Comparison of ENCODE assay signal across 12 cellular contexts in the genomic region with DNA sequence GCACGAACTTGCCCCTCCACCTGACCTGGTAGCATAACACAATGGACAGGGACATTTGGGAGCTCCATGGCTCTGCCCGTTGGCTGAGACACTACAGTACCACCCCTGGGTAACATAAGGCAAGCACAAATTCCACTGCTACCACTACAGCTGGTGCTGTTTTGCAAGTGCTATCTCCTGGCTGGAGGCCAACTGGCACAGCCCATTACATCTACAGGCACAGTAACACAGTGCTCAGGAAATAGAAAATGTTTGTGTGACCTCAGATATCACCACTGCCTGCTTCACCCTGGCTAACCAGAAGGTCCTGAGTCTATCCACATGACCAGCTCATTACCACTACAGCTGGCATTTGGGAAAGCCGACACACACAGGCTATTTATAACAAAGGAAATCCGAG.
DNase-seq lines count a peak whose midpoint lies in the region; ATAC-seq, FAIRE-seq and TF ChIP-seq lines count a peak whose summit lies in the region.
"Had no signal": no experiment of that assay in that cellular context is flagged by ENCODE, and none has a peak within 500 bp of the region (broad histone marks: within the 10 kb centered on the region; RNA-seq: fewer than 3 reads in every experiment).

No MANE protein-coding gene starts in this region.

- no peak overlapping the region for H3K4me3 ChIP-seq in Peyer's patch
- H3K4me3 ChIP-seq in fibroblast of the aortic adventitia (ENCODE audit: low read depth, low read length) = no peak overlapping the region
- no peak overlapping the region for H3K4me3 ChIP-seq in pancreas
- H3K4me3 ChIP-seq: PC-9 had no signal

- no peak for FAIRE-seq in pancreas (lab: Jason Lieb, UNC)

- ATAC-seq in pancreas = peak; percentile 71 to 86 (median 80)

- H3K36me3 ChIP-seq in Peyer's patch = no peaks in the 10 kb centered on the region
- H3K36me3 ChIP-seq in pancreas = no peaks in the 10 kb centered on the region

- H3K27me3 ChIP-seq in Peyer's patch = no peaks in the 10 kb centered on the region
- H3K27me3 ChIP-seq in pancreas = no peaks in the 10 kb centered on the region

- TF ChIP-seq CTCF in Peyer's patch (IDR thresholded peaks at IDR 0.05) (no peak), fibroblast of the aortic adventitia (IDR thresholded peaks at IDR 0.05; ENCODE audit: insufficient read depth, low read length) (no peak), pancreas (IDR thresholded peaks at IDR 0.05) (no peak)

- intact Hi-C loops in pancreas (cut with DNase I) = no loop called here

- WGBS in pancreas, 2 donors = 27 to 29% methylated on average over 4 of the region's 4 CpGs

- H3K27ac ChIP-seq in Peyer's patch (no peak overlapping the region), pancreas (no peak overlapping the region)
- H3K27ac ChIP-seq: PC-9 had no signal

- H3K4me1 ChIP-seq in Peyer's patch = no peaks in the 10 kb centered on the region
- H3K4me1 ChIP-seq in pancreas = no peaks in the 10 kb centered on the region

- TF ChIP-seq POLR2A in Peyer's patch (IDR thresholded peaks at IDR 0.05) = no peak

- DNase-seq in D341Med (ENCODE audit: low spot score) (peak; percentile 56), Peyer's patch (peak in 2 of 3 donors; percentile 53 to 54), fibroblast of the aortic adventitia (ENCODE audit: low read depth) (peak; percentile 0), pancreas (peak; percentile 51 to 85 (median 72)), GM19240 (ENCODE audit: insufficient read length, low spot score) (no peak), mesenteric fat pad (ENCODE audit: low spot score) (no peak), NCI-H187 (lab: John Stamatoyannopoulos, UW) (no peak), NCI-H1105 (lab: John Stamatoyannopoulos, UW) (no peak)
- DNase-seq: activated CD4-positive, alpha-beta T cell treated with anti-CD3 and anti-CD28 coated beads, Interleukin-2, amount 50 U/mL, for 4 hours; glutamatergic neuron; HFFc6 had no signal

- H3K9me3 ChIP-seq in Peyer's patch = no peaks in the 10 kb centered on the region
- no peaks in the 10 kb centered on the region for H3K9me3 ChIP-seq in pancreas

Comparison
In these comparisons a context has a peak if more than half of its experiments do, and no peak if none do; other contexts are left out.
1. DNase-seq: peak in D341Med (single experiment), Peyer's patch (2 of 3), fibroblast of the aortic adventitia (single experiment) and pancreas (6 of 6); none in GM19240 (single experiment), mesenteric fat pad (single experiment), NCI-H187 (0 of 2) and NCI-H1105 (single experiment).